In the genomic region with DNA sequence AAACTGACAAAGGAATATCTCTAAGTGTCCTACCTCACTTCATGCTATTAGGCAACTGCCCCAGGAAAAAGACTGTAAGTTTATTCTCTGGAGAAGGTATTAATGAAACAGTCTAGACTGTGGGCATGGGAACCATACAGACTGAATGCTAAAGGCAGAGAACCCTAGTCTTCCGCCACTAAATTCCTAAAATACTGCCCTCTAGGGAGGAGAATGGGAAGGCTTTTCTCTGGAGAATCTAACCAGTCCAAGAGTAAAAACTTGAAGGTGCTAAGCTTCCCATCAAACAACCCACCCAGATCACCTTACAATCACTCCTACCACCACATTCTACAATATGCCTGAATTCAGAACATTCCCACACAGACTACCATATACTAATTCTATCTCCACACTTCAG, we compare ENCODE assay signal across 9 cellular contexts. TPM values are rescaled to one million over a fixed set of nuclear protein-coding genes. Genes with fewer than 3 reads are reported as not detected.
DNase-seq lines count a peak whose midpoint lies in the region; ATAC-seq and TF ChIP-seq lines count a peak whose summit lies in the region.
"Had no signal": no experiment of that assay in that cellular context is flagged by ENCODE, and none has a peak within 500 bp of the region (broad histone marks: within the 10 kb centered on the region; RNA-seq: fewer than 3 reads in every experiment).

No MANE protein-coding gene starts in this region.

- TF ChIP-seq CTCF in HFF-Myc (IDR thresholded peaks at IDR 0.05; ENCODE audit: low read depth, low read length, missing control alignments) (peak; percentile 65), WI38 (IDR thresholded peaks at IDR 0.05; ENCODE audit: low read depth, low read length) (peak; percentile 36; the same call in 1 of the 2 replicates), lower lobe of right lung (IDR thresholded peaks at IDR 0.05) (peak; percentile 22)

- no peak overlapping the region for H3K27ac ChIP-seq in lower lobe of right lung

- intact Hi-C loops in lower lobe of right lung (cut with DNase I), result no loop called here

- H3K36me3 ChIP-seq in lower lobe of right lung, result peaks cover 18% of the 10 kb centered on the region

- H3K4me1 ChIP-seq in lower lobe of right lung, result peaks cover 26% of the 10 kb centered on the region

- ATAC-seq in lower lobe of right lung, result no peak
- no peak for ATAC-seq in HG03280 (IDR thresholded peaks at IDR 0.05; ENCODE audit: unreplicated experiment)

- H3K4me3 ChIP-seq in HFF-Myc (replicated peaks; ENCODE audit: low read depth, low read length) (no peak overlapping the region), WI38 (ENCODE audit: low read depth, low read length) (no peak overlapping the region), lower lobe of right lung (no peak overlapping the region)

- no peaks in the 10 kb centered on the region for H3K27me3 ChIP-seq in lower lobe of right lung (ENCODE audit: low read depth)

- H3K9me3 ChIP-seq in lower lobe of right lung, result no peaks in the 10 kb centered on the region

- peak; percentile 43 for DNase-seq in D341Med (ENCODE audit: low spot score)
- DNase-seq in HFF-Myc (ENCODE audit: extremely low read depth, low read depth), result no peak
- no peak for DNase-seq in lower lobe of right lung
- DNase-seq in DMS79 treated with DMSO at 0.1 percent for 48 hours (lab: John Stamatoyannopoulos, UW), result no peak
- DNase-seq in midbrain (lab: John Stamatoyannopoulos, UW), result no peak
- no peak for DNase-seq in amygdala (lab: John Stamatoyannopoulos, UW)
- DNase-seq: NCI-H1105 treated with DMSO at 0.1 percent for 48 hours had no signal

RNA-seq across cellular contexts. Expression of a gene that starts 3.4 kb away (rescaled TPM):
- total RNA-seq in lower lobe of right lung, result 15.4 TPM

RNA-seq across cellular contexts. Expression of a gene that starts 43.8 kb away (rescaled TPM):
- 85.0 TPM for total RNA-seq in lower lobe of right lung
